8 cellular contexts compared by ENCODE assay signal in genomic region chr6:32177182-32177787, GRCh38. TPM values are rescaled to one million over a fixed set of nuclear protein-coding genes. Genes with fewer than 3 reads are reported as not detected.
DNase-seq lines count a peak whose midpoint lies in the region; ATAC-seq and TF ChIP-seq lines count a peak whose summit lies in the region.

No MANE protein-coding gene starts in this region.

- H3K4me3 ChIP-seq in AG10803 (ENCODE audit: low read length) = peak overlapping the region; percentile 97
- H3K4me3 ChIP-seq in left ventricle myocardium inferior = peak overlapping the region; percentile 93
- H3K4me3 ChIP-seq in gastrocnemius medialis = peak overlapping the region; percentile 81 to 99 (median 96)

- peaks cover 22% of the 10 kb centered on the region for H3K36me3 ChIP-seq in left ventricle myocardium inferior
- H3K36me3 ChIP-seq in gastrocnemius medialis = peaks cover 0 to 19% of the 10 kb centered on the region in 2 donors

- H3K27me3 ChIP-seq in left ventricle myocardium inferior (ENCODE audit: low read depth) = no peaks in the 10 kb centered on the region
- H3K27me3 ChIP-seq in gastrocnemius medialis = no peaks in the 10 kb centered on the region

- H3K27ac ChIP-seq in left ventricle myocardium inferior (replicated peaks) (peak overlapping the region; percentile 97), gastrocnemius medialis (peak overlapping the region; percentile 92 to 99 (median 96))

- H3K36me3 Mint-ChIP-seq in activated T-helper 2 cell treated with anti-CD3 and anti-CD28 coated beads, Interferon-gamma antibody, Interleukin-2, Interleukin-4, amounts not matched to agents 10 μg/mL and 5 μg/mL and 100 μg/mL, durations not matched to agents 14 hours and 24 hours and 36 hours (ENCODE audit: low read depth) = peaks cover 32% of the 10 kb centered on the region

- peaks cover 70% of the 10 kb centered on the region for H3K4me1 ChIP-seq in left ventricle myocardium inferior
- H3K4me1 ChIP-seq in gastrocnemius medialis = peaks cover 36 to 46% of the 10 kb centered on the region in 2 donors

- peak overlapping the region; percentile 97 for H3K27ac Mint-ChIP-seq in activated T-helper 2 cell treated with anti-CD3 and anti-CD28 coated beads, Interferon-gamma antibody, Interleukin-2, Interleukin-4, amounts not matched to agents 10 μg/mL and 5 μg/mL and 100 μg/mL, durations not matched to agents 14 hours and 24 hours and 36 hours

- in situ Hi-C loops in gastrocnemius medialis (cut with MboI; ENCODE audit: low sequenced_read_pairs in 4 of 4) = loop anchor here in 3 of 4 donors (25.0 kb wide), 6 partner anchors 215 to 1565 kb away; partner anchors contain the start of genes BRD2 (in 3 of the 3), HLA-DMA (in 3 of the 3), APOM (in 2 of the 3) and BAG6 (in 2 of the 3)

- no peaks in the 10 kb centered on the region for H3K9me3 ChIP-seq in left ventricle myocardium inferior (replicated peaks)
- no peaks in the 10 kb centered on the region for H3K9me3 ChIP-seq in gastrocnemius medialis

- peak; percentile 19 to 48 for TF ChIP-seq POLR2A in gastrocnemius medialis (IDR thresholded peaks at IDR 0.05)

- H3K4me3 Mint-ChIP-seq in activated T-helper 2 cell treated with anti-CD3 and anti-CD28 coated beads, Interferon-gamma antibody, Interleukin-2, Interleukin-4, amounts not matched to agents 10 μg/mL and 5 μg/mL and 100 μg/mL, durations not matched to agents 14 hours and 24 hours and 36 hours (ENCODE audit: low read depth) = peak overlapping the region; percentile 96

- ATAC-seq in GM19395 (IDR thresholded peaks at IDR 0.05; ENCODE audit: unreplicated experiment) (peak; percentile 2), gastrocnemius medialis (peak; percentile 6 to 12), GM18498 (IDR thresholded peaks at IDR 0.05; ENCODE audit: unreplicated experiment) (no peak)

- intact Hi-C loops in activated T-helper 2 cell treated with anti-CD3 and anti-CD28 coated beads, Interferon-gamma antibody, Interleukin-2, Interleukin-4, amounts not matched to agents 10 μg/mL and 5 μg/mL and 100 μg/mL, durations not matched to agents 14 hours and 24 hours and 36 hours (cut with micrococcal nuclease) = loop anchor here (5.0 to 10.0 kb wide), 4 partner anchors 220 to 795 kb away; partner anchors contain the start of genes APOM, BAG6, NELFE and SKIC2
- intact Hi-C loops in left ventricle myocardium inferior (cut with micrococcal nuclease) (no loop called here), gastrocnemius medialis (cut with DNase I; ENCODE audit: low total_unique reads) (loop anchor here (1.0 to 10.0 kb wide), 9 partner anchors 18 to 1138 kb away; partner anchors contain the start of genes B3GALT4, BRD2, CSNK2B and DXO)

- no peaks in the 10 kb centered on the region for H3K27me3 Mint-ChIP-seq in activated T-helper 2 cell treated with anti-CD3 and anti-CD28 coated beads, Interferon-gamma antibody, Interleukin-2, Interleukin-4, amounts not matched to agents 10 μg/mL and 5 μg/mL and 100 μg/mL, durations not matched to agents 14 hours and 24 hours and 36 hours (ENCODE audit: low read depth)

- H3K9me3 Mint-ChIP-seq in activated T-helper 2 cell treated with anti-CD3 and anti-CD28 coated beads, Interferon-gamma antibody, Interleukin-2, Interleukin-4, amounts not matched to agents 10 μg/mL and 5 μg/mL and 100 μg/mL, durations not matched to agents 14 hours and 24 hours and 36 hours = no peaks in the 10 kb centered on the region

- DNase-seq in AG10803 (ENCODE audit: low read depth) = no peak
- peak; percentile 74 for DNase-seq in NCI-H2196 treated with DMSO at 0.1 percent for 48 hours (lab: John Stamatoyannopoulos, UW; ENCODE audit: unreplicated experiment)
- no peak for DNase-seq in activated T-helper 2 cell treated with anti-CD3 and anti-CD28 coated beads, Interferon-gamma antibody, Interleukin-2, Interleukin-4, amounts not matched to agents 10 μg/mL and 5 μg/mL and 100 μg/mL, durations not matched to agents 14 hours and 24 hours and 36 hours (ENCODE audit: low spot score)
- no peak for DNase-seq in left ventricle myocardium inferior
- DNase-seq in gastrocnemius medialis = no peak
- no peak for DNase-seq in inferior parietal cortex (ENCODE audit: extremely low spot score)

- TF ChIP-seq CTCF in AG10803 (conservative IDR thresholded peaks at IDR 0.05; ENCODE audit: low read length) = no peak
- no peak for TF ChIP-seq CTCF in left ventricle myocardium inferior (IDR thresholded peaks at IDR 0.05; ENCODE audit: borderline replicate concordance)
- no peak for TF ChIP-seq CTCF in gastrocnemius medialis (IDR thresholded peaks at IDR 0.05 in 4 of 5, conservative IDR thresholded peaks at IDR 0.05 in 1 of 5)

- H3K4me1 Mint-ChIP-seq in activated T-helper 2 cell treated with anti-CD3 and anti-CD28 coated beads, Interferon-gamma antibody, Interleukin-2, Interleukin-4, amounts not matched to agents 10 μg/mL and 5 μg/mL and 100 μg/mL, durations not matched to agents 14 hours and 24 hours and 36 hours (ENCODE audit: low read depth) = peaks cover 54% of the 10 kb centered on the region

RNA-seq across cellular contexts. Expression of gene RNF5, which starts 0.9 kb away (rescaled TPM):
- 61.9 and 63.8 TPM in 2 replicates for total RNA-seq in activated T-helper 2 cell treated with anti-CD3 and anti-CD28 coated beads, Interferon-gamma antibody, Interleukin-2, Interleukin-4, amounts not matched to agents 10 μg/mL and 5 μg/mL and 100 μg/mL, durations not matched to agents 14 hours and 24 hours and 36 hours
- total RNA-seq in left ventricle myocardium inferior (76.0 TPM), gastrocnemius medialis (10 to 100 TPM; 54.6 to 98.3 (median 78.1) TPM)

RNA-seq across cellular contexts. Expression of gene AGPAT1, which starts 1.4 kb away (rescaled TPM):
- 32.0 and 32.9 TPM in 2 replicates for total RNA-seq in activated T-helper 2 cell treated with anti-CD3 and anti-CD28 coated beads, Interferon-gamma antibody, Interleukin-2, Interleukin-4, amounts not matched to agents 10 μg/mL and 5 μg/mL and 100 μg/mL, durations not matched to agents 14 hours and 24 hours and 36 hours
- total RNA-seq in left ventricle myocardium inferior (43.0 TPM), gastrocnemius medialis (10 to 100 TPM; 32.0 to 58.7 (median 42.0) TPM)

RNA-seq across cellular contexts. Expression of gene AGER, which starts 6.8 kb away (rescaled TPM):
- total RNA-seq in activated T-helper 2 cell treated with anti-CD3 and anti-CD28 coated beads, Interferon-gamma antibody, Interleukin-2, Interleukin-4, amounts not matched to agents 10 μg/mL and 5 μg/mL and 100 μg/mL, durations not matched to agents 14 hours and 24 hours and 36 hours = 18.5 and 20.9 TPM in 2 replicates
- total RNA-seq in left ventricle myocardium inferior (1.8 TPM), gastrocnemius medialis (1 to 10 TPM in 1 of 4 donors, not detected in 3; 1.9 TPM)

RNA-seq across cellular contexts. Expression of gene PBX2, which starts 12.7 kb away (rescaled TPM):
- total RNA-seq in activated T-helper 2 cell treated with anti-CD3 and anti-CD28 coated beads, Interferon-gamma antibody, Interleukin-2, Interleukin-4, amounts not matched to agents 10 μg/mL and 5 μg/mL and 100 μg/mL, durations not matched to agents 14 hours and 24 hours and 36 hours = 80.8 and 85.2 TPM in 2 replicates
- total RNA-seq in left ventricle myocardium inferior (36.5 TPM), gastrocnemius medialis (10 to 100 TPM; 24.3 to 37.6 (median 33.6) TPM)

RNA-seq across cellular contexts. Expression of gene EGFL8, which starts 12.9 kb away (rescaled TPM):
- total RNA-seq in activated T-helper 2 cell treated with anti-CD3 and anti-CD28 coated beads, Interferon-gamma antibody, Interleukin-2, Interleukin-4, amounts not matched to agents 10 μg/mL and 5 μg/mL and 100 μg/mL, durations not matched to agents 14 hours and 24 hours and 36 hours = 9.5 and 11.5 TPM in 2 replicates
- total RNA-seq in left ventricle myocardium inferior = 9.2 TPM
- total RNA-seq in gastrocnemius medialis = 1 to 10 TPM in 3 of 4 donors, under 1 TPM in 1; 0.80 to 7.1 (median 4.2) TPM
